In genomic region chr12:114476159-114476558, GRCh38 we compare ENCODE assay signal across 10 cellular contexts.
A peak's percentile ranks its signal among the peaks of the same experiment; 100 is the strongest.
DNase-seq lines count a peak whose midpoint lies in the region; ATAC-seq, FAIRE-seq and TF ChIP-seq lines count a peak whose summit lies in the region.
"Had no signal": no experiment of that assay in that cellular context is flagged by ENCODE, and none has a peak within 500 bp of the region (broad histone marks: within the 10 kb centered on the region; RNA-seq: fewer than 3 reads in every experiment).

No MANE protein-coding gene starts in this region.

- in situ Hi-C loops in HAP-1 (cut with MboI; ENCODE audit: low sequenced_read_pairs), result loop anchor here (5.0 kb wide), 1 partner anchor 74 kb away; no protein-coding TSS in a partner anchor

- peaks cover 0 to under 1% of the 10 kb centered on the region in 2 donors for H3K36me3 Mint-ChIP-seq in activated T-cell treated with anti-CD3 and anti-CD28 coated beads, Interleukin-2, amount 50 U/mL, for 72 hours (ENCODE audit: insufficient read depth in 2 of 2)

- peaks cover 11% of the 10 kb centered on the region for H3K4me1 Mint-ChIP-seq in activated T-cell treated with anti-CD3 and anti-CD28 coated beads, Interleukin-2, amount 50 U/mL, for 72 hours (ENCODE audit: low read depth)

- H3K27me3 Mint-ChIP-seq in activated T-cell treated with anti-CD3 and anti-CD28 coated beads, Interleukin-2, amount 50 U/mL, for 72 hours (ENCODE audit: low read depth), result peaks cover 36% of the 10 kb centered on the region

- H3K27ac Mint-ChIP-seq in activated T-cell treated with anti-CD3 and anti-CD28 coated beads, Interleukin-2, amount 50 U/mL, for 72 hours, result no peak overlapping the region

- no peaks in the 10 kb centered on the region for H3F3A ChIP-seq in SU-DHL-6 (ENCODE audit: insufficient read depth)

- H3K79me2 ChIP-seq in SU-DHL-6 (ENCODE audit: insufficient read depth, low read length), result no peaks in the 10 kb centered on the region

- H3K9me3 Mint-ChIP-seq in activated T-cell treated with anti-CD3 and anti-CD28 coated beads, Interleukin-2, amount 50 U/mL, for 72 hours, result no peaks in the 10 kb centered on the region

- no peak overlapping the region for H3K9ac ChIP-seq in SU-DHL-6 (ENCODE audit: low read length)

- peaks cover 32% of the 10 kb centered on the region for H3K27me3 ChIP-seq in HAP-1 (ENCODE audit: low read depth)
- no peaks in the 10 kb centered on the region for H3K27me3 ChIP-seq in SU-DHL-6 (ENCODE audit: low read length)
- peaks cover 58% of the 10 kb centered on the region for H3K27me3 ChIP-seq in left ventricle myocardium inferior (ENCODE audit: low read depth)

- H3K9me2 ChIP-seq in SU-DHL-6 (replicated peaks; ENCODE audit: insufficient read depth, low read length), result no peaks in the 10 kb centered on the region

- DNase-seq in HAP-1 (ENCODE audit: low spot score in 2 of 2) (peak; percentile 23 to 82), left ventricle myocardium inferior (no peak)
- DNase-seq in activated CD4-positive, alpha-beta T cell treated with anti-CD3 and anti-CD28 coated beads, Interleukin-2, amount 50 U/mL, for 48 hours, result no peak
- DNase-seq in activated T-cell treated with anti-CD3 and anti-CD28 coated beads, Interleukin-2, amount 50 U/mL, for 72 hours, result no peak
- DNase-seq in activated naive CD4-positive, alpha-beta T cell (lab: John Stamatoyannopoulos, UW), result no peak
- DNase-seq: activated naive CD4-positive, alpha-beta T cell treated with Interleukin-2 at 50 U/mL for 16 hours; stimulated activated CD4-positive, alpha-beta T cell treated with anti-CD3 and anti-CD28 coated beads, Interleukin-1b, Interleukin-23, amount 100 ng/mL, for 48 hours had no signal

- H3K27ac ChIP-seq in SU-DHL-6 (ENCODE audit: low read depth, low read length) (no peak overlapping the region), left ventricle myocardium inferior (replicated peaks) (no peak overlapping the region)

- intact Hi-C loops in left ventricle myocardium inferior (cut with micrococcal nuclease), result loop anchor here (10.0 kb wide), 1 partner anchor 311 kb away; no protein-coding TSS in a partner anchor

- peaks cover 4% of the 10 kb centered on the region for H3K4me1 ChIP-seq in HAP-1
- H3K4me1 ChIP-seq in left ventricle myocardium inferior, result peaks cover 14% of the 10 kb centered on the region

- no peak overlapping the region for H3K4me2 ChIP-seq in SU-DHL-6 (ENCODE audit: low read depth, low read length, poor library complexity, severe bottlenecking)

- no peak overlapping the region for H2AFZ ChIP-seq in SU-DHL-6 (ENCODE audit: low read depth, low read length, severe bottlenecking)

- no peaks in the 10 kb centered on the region for H3K9me3 ChIP-seq in HAP-1
- no peaks in the 10 kb centered on the region for H3K9me3 ChIP-seq in SU-DHL-6 (ENCODE audit: insufficient read depth, low read length)
- no peaks in the 10 kb centered on the region for H3K9me3 ChIP-seq in left ventricle myocardium inferior (replicated peaks)

- no peak overlapping the region for H3K4me3 Mint-ChIP-seq in activated T-cell treated with anti-CD3 and anti-CD28 coated beads, Interleukin-2, amount 50 U/mL, for 72 hours

- peak; percentile 60 for FAIRE-seq in A204.1 (lab: Jason Lieb, UNC)

- no peaks in the 10 kb centered on the region for H4K20me1 ChIP-seq in SU-DHL-6 (ENCODE audit: low read depth, low read length)

- H3K36me3 ChIP-seq in HAP-1 (replicated peaks) (no peaks in the 10 kb centered on the region), SU-DHL-6 (ENCODE audit: low read length) (no peaks in the 10 kb centered on the region), left ventricle myocardium inferior (no peaks in the 10 kb centered on the region)

- no peak for ATAC-seq in activated T-cell treated with anti-CD3 and anti-CD28 coated beads, Interleukin-2, amount 50 U/mL, for 72 hours (replicated peaks in 1 of 2)
- no peak for ATAC-seq in HG02588 (IDR thresholded peaks at IDR 0.05; ENCODE audit: unreplicated experiment)

- H3K4me3 ChIP-seq in HAP-1, result no peak overlapping the region
- H3K4me3 ChIP-seq in SU-DHL-6 (ENCODE audit: insufficient read depth, low read length, poor library complexity, severe bottlenecking), result no peak overlapping the region
- no peak overlapping the region for H3K4me3 ChIP-seq in left ventricle myocardium inferior

- peak; percentile 15 for TF ChIP-seq CTCF in SU-DHL-6 (IDR thresholded peaks at IDR 0.05; ENCODE audit: insufficient read depth, low read length, poor library complexity, severe bottlenecking)
- TF ChIP-seq CTCF in left ventricle myocardium inferior (IDR thresholded peaks at IDR 0.05; ENCODE audit: borderline replicate concordance), result peak; percentile 73

Comparison
In these comparisons a context has a peak if more than half of its experiments do, and no peak if none do; other contexts are left out.
1. DNase-seq: peak in HAP-1 (2 of 2); none in left ventricle myocardium inferior (single experiment), activated CD4-positive, alpha-beta T cell treated with anti-CD3 and anti-CD28 coated beads, Interleukin-2, amount 50 U/mL, for 48 hours (0 of 2), activated T-cell treated with anti-CD3 and anti-CD28 coated beads, Interleukin-2, amount 50 U/mL, for 72 hours (0 of 2) and activated naive CD4-positive, alpha-beta T cell (0 of 4).